Comparison of ENCODE assay signal across 20 cellular contexts in the genomic region with DNA sequence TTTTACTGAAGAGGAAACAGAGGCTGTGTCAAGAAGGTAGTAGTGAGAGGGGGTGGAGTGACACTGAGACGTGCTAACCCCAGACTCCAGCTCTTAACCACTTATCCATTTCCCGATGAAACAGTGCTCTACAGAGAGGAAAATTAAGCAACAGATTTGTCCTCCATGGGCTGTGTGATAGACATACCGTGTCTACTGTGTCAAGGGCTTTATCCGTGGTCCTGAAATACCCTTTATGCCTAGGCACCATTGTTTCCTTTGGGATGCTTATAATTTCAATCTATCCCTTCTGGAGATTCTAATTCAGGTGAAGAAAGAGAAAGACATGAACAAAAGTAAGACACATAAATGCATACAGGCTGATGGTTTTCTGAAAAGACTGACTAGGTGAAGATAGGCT.
DNase-seq lines count a peak whose midpoint lies in the region; ATAC-seq, FAIRE-seq and TF ChIP-seq lines count a peak whose summit lies in the region.
"Had no signal": no experiment of that assay in that cellular context is flagged by ENCODE, and none has a peak within 500 bp of the region (broad histone marks: within the 10 kb centered on the region; RNA-seq: fewer than 3 reads in every experiment).

No MANE protein-coding gene starts in this region.

- H3K9ac ChIP-seq in K562 (ENCODE audit: insufficient read depth in 1 of 2, low read depth in 2 of 2, low read length in 2 of 2), result no peak overlapping the region
- H3K9ac ChIP-seq: BLaER1 had no signal

- no peak overlapping the region for H3K4me3 Mint-ChIP-seq in GM23338
- H3K4me3 Mint-ChIP-seq in IgD-negative memory B cell, result no peak overlapping the region
- H3K4me3 Mint-ChIP-seq: B cell; CD4-positive, CD25-positive, alpha-beta regulatory T cell; CD8-positive, alpha-beta T cell; HFFc6 had no signal

- H3F3A ChIP-seq in GM23338 (replicated peaks; ENCODE audit: low read depth), result no peaks in the 10 kb centered on the region

- H3K4me1 ChIP-seq in GM23338 (ENCODE audit: insufficient read depth) (peaks cover 2% of the 10 kb centered on the region; the same call in 1 of the 2 replicates), K562 (replicated peaks in 1 of 2; ENCODE audit: control insufficient read depth in 2 of 2, insufficient read depth in 2 of 2, low read length in 2 of 2) (peaks cover 0 to 9% of the 10 kb centered on the region in 2 experiments; a peak in 3 of 5 replicates), heart right ventricle (peaks cover 0 to 15% (median 0%) of the 10 kb centered on the region in 9 donors), right lobe of liver (no peaks in the 10 kb centered on the region)
- H3K4me1 ChIP-seq: BLaER1 had no signal

- H3K4me3 ChIP-seq in GM23338 (no peak overlapping the region), K562 (no peak overlapping the region), heart right ventricle (no peak overlapping the region), right lobe of liver (no peak overlapping the region)
- H3K4me3 ChIP-seq: BLaER1 had no signal

- in situ Hi-C loops in K562 (cut with MboI), result no loop called here

- no peaks in the 10 kb centered on the region for H3K9me1 ChIP-seq in K562 (ENCODE audit: control insufficient read depth, insufficient read depth, low read length)

- WGBS in K562 (ENCODE audit: insufficient coverage, low coverage, missing lambda C conversion rate), result 0% methylated on average over 4 of the region's 4 CpGs
- 61 to 77% methylated on average over 4 of the region's 4 CpGs for WGBS in heart right ventricle, 2 donors
- WGBS in right lobe of liver (ENCODE audit: insufficient coverage, low coverage, low lambda C conversion rate, missing lambda C conversion rate), result 46% methylated on average over 4 of the region's 4 CpGs

- H3K4me2 ChIP-seq in GM23338, result no peak overlapping the region
- H3K4me2 ChIP-seq in K562 (ENCODE audit: insufficient read depth, low read length), result no peak overlapping the region
- H3K4me2 ChIP-seq: BLaER1 had no signal

- BruUV-seq in K562 (replicated peaks; lab: Mats Ljungman, UMichigan), result no TSS peak

- intact Hi-C loops in K562 (cut with micrococcal nuclease), result no loop called here
- intact Hi-C loops in heart right ventricle (cut with DNase I), result no loop called here
- intact Hi-C loops in right lobe of liver (cut with DNase I), result no loop called here

- H4K20me1 ChIP-seq in GM23338 (replicated peaks; ENCODE audit: insufficient read depth) (no peaks in the 10 kb centered on the region), K562 (replicated peaks; ENCODE audit: control insufficient read depth, insufficient read depth, low read length) (no peaks in the 10 kb centered on the region)
- H4K20me1 ChIP-seq: BLaER1 had no signal

- H3K9me3 Mint-ChIP-seq in GM23338 (peaks cover 2% of the 10 kb centered on the region; the same call in 1 of the 3 replicates), IgD-negative memory B cell (peaks cover 0 to 5% (median 4%) of the 10 kb centered on the region in 3 donors)
- H3K9me3 Mint-ChIP-seq: CD8-positive, alpha-beta T cell had no signal

- TF ChIP-seq EP300 in K562 (IDR thresholded peaks at IDR 0.05; ENCODE audit: low read length), result no peak

- H3K27ac ChIP-seq in GM23338 (ENCODE audit: low read depth) (no peak overlapping the region), K562 (ENCODE audit: extremely low read depth, low read depth, low read length) (no peak overlapping the region), heart right ventricle (no peak overlapping the region), right lobe of liver (no peak overlapping the region)
- H3K27ac ChIP-seq: BLaER1, C4-2B had no signal

- DNase-seq in GM23338 (ENCODE audit: low spot score) (no peak), K562 (ENCODE audit: extremely low read depth in 1 of 4, low spot score in 3 of 4) (no peak), heart right ventricle (no peak), right lobe of liver (no peak), SW480 (ENCODE audit: low spot score) (no peak)
- DNase-seq: Caco-2; CD4-positive, CD25-positive, alpha-beta regulatory T cell; CD8-positive, alpha-beta T cell; DMS153; EL; GDM1; H7; HCEC 1CT; HFFc6 had no signal

- no peak overlapping the region for H3K27ac Mint-ChIP-seq in GM23338
- peak overlapping the region in 2 of 3 donors; percentile 8 to 79 for H3K27ac Mint-ChIP-seq in IgD-negative memory B cell
- H3K27ac Mint-ChIP-seq: B cell; CD4-positive, CD25-positive, alpha-beta regulatory T cell; CD8-positive, alpha-beta T cell; HFFc6 had no signal

- CTCF ChIA-PET in K562 (lab: Yijun Ruan, JAX; ENCODE audit: low intra/inter-chr PET ratio), result no interaction called here

- H3K36me3 Mint-ChIP-seq in GM23338 (ENCODE audit: low read depth), result no peaks in the 10 kb centered on the region
- H3K36me3 Mint-ChIP-seq in IgD-negative memory B cell, result no peaks in the 10 kb centered on the region
- H3K36me3 Mint-ChIP-seq: CD4-positive, CD25-positive, alpha-beta regulatory T cell; CD8-positive, alpha-beta T cell had no signal

- TF ChIP-seq CTCF in GM23338 (conservative IDR thresholded peaks at IDR 0.05; ENCODE audit: low read depth in 2 of 2), result no peak
- no peak for TF ChIP-seq CTCF in K562 (IDR thresholded peaks at IDR 0.05 in 2 of 3, conservative IDR thresholded peaks at IDR 0.05 in 1 of 3; ENCODE audit: insufficient read depth in 2 of 3, low read depth in 1 of 3, low read length in 3 of 3)
- TF ChIP-seq CTCF in heart right ventricle (IDR thresholded peaks at IDR 0.05), result no peak
- TF ChIP-seq CTCF in right lobe of liver (IDR thresholded peaks at IDR 0.05), result no peak

- H3K9me3 ChIP-seq in K562 (replicated peaks; ENCODE audit: control insufficient read depth, insufficient read depth, low read depth, low read length), result no peaks in the 10 kb centered on the region
- no peaks in the 10 kb centered on the region for H3K9me3 ChIP-seq in heart right ventricle
- H3K9me3 ChIP-seq in right lobe of liver, result no peaks in the 10 kb centered on the region
- H3K9me3 ChIP-seq: BLaER1, Caco-2 had no signal

- H3K27me3 Mint-ChIP-seq in GM23338 (ENCODE audit: insufficient read depth, low read depth, poor library complexity), result peaks cover 2% of the 10 kb centered on the region
- H3K27me3 Mint-ChIP-seq in IgD-negative memory B cell, result peaks cover 14% of the 10 kb centered on the region

- H3K79me2 ChIP-seq in GM23338 (replicated peaks; ENCODE audit: insufficient read depth) (no peaks in the 10 kb centered on the region), K562 (ENCODE audit: control insufficient read depth, insufficient read depth, low read length) (no peaks in the 10 kb centered on the region)

- no peak for TF ChIP-seq RAD21 in K562 (CRISPR knock-in tag; conservative IDR thresholded peaks at IDR 0.05 in 1 of 2, IDR thresholded peaks at IDR 0.05 in 1 of 2)

- H3K36me3 ChIP-seq in GM23338 (ENCODE audit: insufficient read depth) (no peaks in the 10 kb centered on the region), K562 (ENCODE audit: control insufficient read depth, insufficient read depth, low read length) (no peaks in the 10 kb centered on the region), heart right ventricle (no peaks in the 10 kb centered on the region), right lobe of liver (no peaks in the 10 kb centered on the region)
- H3K36me3 ChIP-seq: BLaER1 had no signal

- peaks cover 1% of the 10 kb centered on the region for H3K9me2 ChIP-seq in GM23338 (ENCODE audit: insufficient read depth)

- TF ChIP-seq POLR2A in K562 (conservative IDR thresholded peaks at IDR 0.05), result no peak
- no peak for TF ChIP-seq POLR2A in right lobe of liver (IDR thresholded peaks at IDR 0.05)

- ATAC-seq in GM23338 (no peak), K562 (no peak), heart right ventricle (no peak), right lobe of liver (no peak)
- ATAC-seq: CD8-positive, alpha-beta T cell had no signal

- no peaks in the 10 kb centered on the region for H3K27me3 ChIP-seq in GM23338 (ENCODE audit: insufficient read depth)
- peaks cover 4 to 6% of the 10 kb centered on the region in 2 experiments; a peak in 1 of 5 replicates for H3K27me3 ChIP-seq in K562 (ENCODE audit: control insufficient read depth in 2 of 2, insufficient read depth in 2 of 2, low read length in 2 of 2)
- peaks cover 0 to 6% (median 0%) of the 10 kb centered on the region in 7 donors for H3K27me3 ChIP-seq in heart right ventricle
- H3K27me3 ChIP-seq in right lobe of liver, result no peaks in the 10 kb centered on the region
- H3K27me3 ChIP-seq: BLaER1 had no signal

- no peak for FAIRE-seq in K562 (lab: Jason Lieb, UNC)
- FAIRE-seq: GM12892, H1 had no signal

- H2AFZ ChIP-seq in GM23338 (no peak overlapping the region), K562 (ENCODE audit: low read depth, low read length) (no peak overlapping the region)

- POLR2A ChIA-PET in K562 (lab: Yijun Ruan, JAX), result interaction anchor here (0.6 kb wide), 1 partner anchor 1108 kb away, joined by 3 read pairs; no protein-coding TSS in a partner anchor

- H3K4me1 Mint-ChIP-seq in GM23338 (no peaks in the 10 kb centered on the region), IgD-negative memory B cell (peaks cover 0 to 2% (median 1%) of the 10 kb centered on the region in 3 donors)
- H3K4me1 Mint-ChIP-seq: B cell; CD4-positive, CD25-positive, alpha-beta regulatory T cell had no signal

TF ChIP-seq in K562, 482 proteins besides CTCF, POLR2A, EP300 and RAD21:
- TF ChIP-seq IFI16 (CRISPR knock-in tag; IDR thresholded peaks at IDR 0.05) (no peak), EHMT2 (IDR thresholded peaks at IDR 0.05) (peak; percentile 72)
